ENCODE assay signal across 1 cellular context in genomic region chr3:150407818-150408231, GRCh38.
TF ChIP-seq lines count a peak whose summit lies in the region.

No MANE protein-coding gene starts in this region.

TF ChIP-seq in HepG2, 621 proteins besides CTCF, POLR2A, EP300 and RAD21 (continued from another document):
- TF ChIP-seq ZNF318 (CRISPR knock-in tag; IDR thresholded peaks at IDR 0.05) = no peak
